1 cellular context compared by ENCODE assay signal in the genomic region with DNA sequence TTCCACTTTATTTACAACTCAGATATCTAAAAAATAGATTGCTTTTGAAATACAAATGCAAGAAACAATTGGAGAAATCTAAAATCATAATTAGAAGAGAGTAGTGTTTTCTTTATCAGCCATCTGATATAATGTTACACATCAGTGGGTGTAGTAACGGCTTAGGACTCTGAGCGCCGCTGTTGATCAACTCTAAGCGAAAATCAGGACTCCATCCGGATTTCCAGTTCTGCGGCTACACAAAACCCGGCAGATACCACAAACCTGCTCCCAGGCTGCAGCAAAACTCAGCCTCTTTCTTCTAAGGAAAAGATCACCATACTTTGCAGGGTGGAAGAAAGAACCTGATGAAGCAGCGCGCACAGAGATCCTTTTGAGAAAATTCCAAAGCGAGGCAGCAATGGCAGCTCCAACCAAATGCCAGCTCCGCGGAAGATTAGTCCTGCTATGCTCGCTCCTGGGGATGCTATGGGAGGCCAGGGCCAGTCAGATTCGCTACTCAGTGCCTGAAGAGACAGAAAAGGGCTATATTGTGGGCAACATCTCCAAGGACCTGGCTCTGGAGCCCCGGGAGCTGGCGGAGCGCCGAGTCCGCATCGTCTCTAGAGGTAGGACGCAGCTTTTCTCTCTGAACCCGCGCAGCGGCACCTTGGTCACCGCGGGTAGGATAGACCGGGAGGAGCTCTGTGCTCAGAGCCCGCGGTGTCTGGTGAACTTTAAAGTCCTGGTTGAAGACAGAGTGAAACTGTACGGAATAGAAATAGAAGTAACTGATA.
TF ChIP-seq lines count a peak whose summit lies in the region.

A gene (plus strand): TSS at position 226 of the 776 bp plus-strand sequence. CDS start 175 bp downstream, at position 401.

TF ChIP-seq in K562, 482 proteins besides CTCF, POLR2A, EP300 and RAD21 (continued from another document):
- TF ChIP-seq, protein P1, sequence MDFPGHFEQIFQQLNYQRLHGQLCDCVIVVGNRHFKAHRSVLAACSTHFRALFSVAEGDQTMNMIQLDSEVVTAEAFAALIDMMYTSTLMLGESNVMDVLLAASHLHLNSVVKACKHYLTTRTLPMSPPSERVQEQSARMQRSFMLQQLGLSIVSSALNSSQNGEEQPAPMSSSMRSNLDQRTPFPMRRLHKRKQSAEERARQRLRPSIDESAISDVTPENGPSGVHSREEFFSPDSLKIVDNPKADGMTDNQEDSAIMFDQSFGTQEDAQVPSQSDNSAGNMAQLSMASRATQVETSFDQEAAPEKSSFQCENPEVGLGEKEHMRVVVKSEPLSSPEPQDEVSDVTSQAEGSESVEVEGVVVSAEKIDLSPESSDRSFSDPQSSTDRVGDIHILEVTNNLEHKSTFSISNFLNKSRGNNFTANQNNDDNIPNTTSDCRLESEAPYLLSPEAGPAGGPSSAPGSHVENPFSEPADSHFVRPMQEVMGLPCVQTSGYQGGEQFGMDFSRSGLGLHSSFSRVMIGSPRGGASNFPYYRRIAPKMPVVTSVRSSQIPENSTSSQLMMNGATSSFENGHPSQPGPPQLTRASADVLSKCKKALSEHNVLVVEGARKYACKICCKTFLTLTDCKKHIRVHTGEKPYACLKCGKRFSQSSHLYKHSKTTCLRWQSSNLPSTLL (IDR thresholded peaks at IDR 0.05) = no peak
- TF ChIP-seq TEAD1 (CRISPR knock-in tag; IDR thresholded peaks at IDR 0.05) (no peak), CHD2 (IDR thresholded peaks at IDR 0.05; ENCODE audit: low read depth, low read length) (no peak), CEBPG (CRISPR knock-in tag; IDR thresholded peaks at IDR 0.05) (no peak), CEBPG (tag; conservative IDR thresholded peaks at IDR 0.05 in 1 of 2, IDR thresholded peaks at IDR 0.05 in 1 of 2) (no peak), CBFB (CRISPR knock-in tag; IDR thresholded peaks at IDR 0.05) (no peak), ZSCAN29 (IDR thresholded peaks at IDR 0.05) (peak; percentile 72), HSF4 (CRISPR knock-in tag; IDR thresholded peaks at IDR 0.05; ENCODE audit: borderline replicate concordance) (no peak)
- TF ChIP-seq, protein P2, sequence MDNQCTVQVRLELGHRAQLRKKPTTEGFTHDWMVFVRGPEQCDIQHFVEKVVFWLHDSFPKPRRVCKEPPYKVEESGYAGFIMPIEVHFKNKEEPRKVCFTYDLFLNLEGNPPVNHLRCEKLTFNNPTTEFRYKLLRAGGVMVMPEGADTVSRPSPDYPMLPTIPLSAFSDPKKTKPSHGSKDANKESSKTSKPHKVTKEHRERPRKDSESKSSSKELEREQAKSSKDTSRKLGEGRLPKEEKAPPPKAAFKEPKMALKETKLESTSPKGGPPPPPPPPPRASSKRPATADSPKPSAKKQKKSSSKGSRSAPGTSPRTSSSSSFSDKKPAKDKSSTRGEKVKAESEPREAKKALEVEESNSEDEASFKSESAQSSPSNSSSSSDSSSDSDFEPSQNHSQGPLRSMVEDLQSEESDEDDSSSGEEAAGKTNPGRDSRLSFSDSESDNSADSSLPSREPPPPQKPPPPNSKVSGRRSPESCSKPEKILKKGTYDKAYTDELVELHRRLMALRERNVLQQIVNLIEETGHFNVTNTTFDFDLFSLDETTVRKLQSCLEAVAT (IDR thresholded peaks at IDR 0.05) = no peak
TF ChIP-seq in K562: peak in this region for 2.
